37 cellular contexts compared by ENCODE assay signal in the genomic region with DNA sequence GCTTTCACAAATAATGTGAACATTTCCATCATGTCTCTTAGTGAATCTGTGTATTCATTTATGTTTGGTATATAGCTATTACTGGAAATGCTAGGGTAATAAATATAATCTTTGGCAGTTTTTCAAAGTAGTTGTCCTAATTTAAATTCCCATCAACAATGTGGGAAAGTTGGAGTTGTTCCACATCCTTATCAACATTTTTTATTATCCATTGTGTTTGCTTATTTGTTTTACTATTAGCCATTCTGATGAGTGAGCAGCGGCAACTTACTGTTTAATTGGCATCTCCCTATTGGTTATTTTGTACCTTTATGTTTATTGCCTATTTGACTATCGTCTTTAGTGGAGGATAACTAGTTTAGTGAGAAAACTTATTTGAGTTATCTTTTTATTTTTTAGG.
"Had no signal": no experiment of that assay in that cellular context is flagged by ENCODE, and none has a peak within 500 bp of the region (broad histone marks: within the 10 kb centered on the region; RNA-seq: fewer than 3 reads in every experiment).

No MANE protein-coding gene starts in this region.

- H3K27ac ChIP-seq: adrenal gland, body of pancreas, brain microvascular endothelial cell, breast epithelium, VCaP had no signal

- H3K36me3 Mint-ChIP-seq: activated CD8-positive, alpha-beta memory T cell treated with anti-CD3 and anti-CD28 coated beads, Interleukin-2, amount 10 ng/mL, durations not matched to agents 7 days and 5 days; activated naive CD4-positive, alpha-beta T cell treated with anti-CD3 and anti-CD28 coated beads, Interleukin-2, amount 50 U/mL, for 72 hours; activated naive CD8-positive, alpha-beta T cell treated with anti-CD3 and anti-CD28 coated beads for 36 hours had no signal

- H3K9me3 Mint-ChIP-seq: activated CD4-positive, alpha-beta memory T cell treated with anti-CD3 and anti-CD28 coated beads, Interleukin-2, amount 10 ng/mL, durations not matched to agents 7 days and 5 days; activated CD4-positive, alpha-beta T cell treated with anti-CD3 and anti-CD28 coated beads, Interleukin-2, amount 10 ng/mL, durations not matched to agents 7 days and 5 days; activated naive CD4-positive, alpha-beta T cell treated with anti-CD3 and anti-CD28 coated beads for 36 hours; activated naive CD4-positive, alpha-beta T cell treated with anti-CD3 and anti-CD28 coated beads, Interleukin-2, amount 50 U/mL, for 72 hours; activated naive CD8-positive, alpha-beta T cell treated with anti-CD3 and anti-CD28 coated beads for 36 hours; activated T-cell treated with anti-CD3 and anti-CD28 coated beads, Interleukin-2, amount 50 U/mL, for 4 hours; activated T-cell treated with anti-CD3 and anti-CD28 coated beads, Interleukin-2, amount 50 U/mL, for 72 hours; activated T-helper 1 cell treated with anti-CD3 and anti-CD28 coated beads, Interleukin-12 subunit alpha, Interleukin-12 subunit beta, Interleukin-2, Interleukin-4 antibody, amounts not matched to agents 30 ng/mL and 10 ng/mL and 1 ng/mL, durations not matched to agents 14 hours and 24 hours and 36 hours; activated T-helper 17 cell treated with anti-CD3 and anti-CD28 coated beads, Interleukin-2, amount 50 U/mL, for 72 hours; T-helper 1 cell treated with Interleukin-12 subunit alpha and Interleukin-12 subunit beta and Interleukin-4 antibody, amounts not matched to agents 30 μg/mL and 1 μg/mL, for 36 hours; T-helper 2 cell treated with Interferon-gamma antibody and Interleukin-4, amounts not matched to agents 5 μg/mL and 100 μg/mL, for 36 hours had no signal

- ATAC-seq: activated CD4-positive, alpha-beta T cell treated with anti-CD3 and anti-CD28 coated beads for 36 hours; activated CD4-positive, CD25-positive, alpha-beta regulatory T cell treated with anti-CD3 and anti-CD28 coated beads, Interleukin-2, amount 50 U/mL, for 24 hours; activated CD8-positive, alpha-beta memory T cell treated with anti-CD3 and anti-CD28 coated beads, Interleukin-2, amount 10 ng/mL, durations not matched to agents 7 days and 5 days; activated CD8-positive, alpha-beta T cell treated with anti-CD3 and anti-CD28 coated beads, Interleukin-2, amount 10 ng/mL, durations not matched to agents 7 days and 5 days; activated naive CD4-positive, alpha-beta T cell treated with anti-CD3 and anti-CD28 coated beads, Interleukin-2, amount 50 U/mL, for 72 hours; activated T-cell treated with anti-CD3 and anti-CD28 coated beads, Interleukin-2, amount 50 U/mL, for 4 hours; activated T-cell treated with anti-CD3 and anti-CD28 coated beads, Interleukin-2, amount 50 U/mL, for 72 hours; activated T-helper 17 cell treated with anti-CD3 and anti-CD28 coated beads, Interleukin-2, amount 50 U/mL, for 72 hours; body of pancreas had no signal

- H3K9me3 ChIP-seq: adrenal gland, body of pancreas, breast epithelium had no signal

- FAIRE-seq: TTC549 had no signal

- H3K4me3 Mint-ChIP-seq: activated CD4-positive, alpha-beta memory T cell treated with anti-CD3 and anti-CD28 coated beads, Interleukin-2, amount 10 ng/mL, durations not matched to agents 7 days and 5 days; activated CD4-positive, alpha-beta T cell treated with anti-CD3 and anti-CD28 coated beads for 36 hours; activated CD4-positive, alpha-beta T cell treated with anti-CD3 and anti-CD28 coated beads, Interleukin-2, amount 10 ng/mL, durations not matched to agents 7 days and 5 days; activated CD8-positive, alpha-beta memory T cell treated with anti-CD3 and anti-CD28 coated beads, Interleukin-2, amount 10 ng/mL, durations not matched to agents 7 days and 5 days; activated CD8-positive, alpha-beta T cell treated with anti-CD3 and anti-CD28 coated beads, Interleukin-2, amount 10 ng/mL, durations not matched to agents 7 days and 5 days; activated naive CD4-positive, alpha-beta T cell treated with anti-CD3 and anti-CD28 coated beads for 36 hours; activated naive CD8-positive, alpha-beta T cell treated with anti-CD3 and anti-CD28 coated beads for 36 hours; activated T-cell treated with anti-CD3 and anti-CD28 coated beads, Interleukin-2, amount 50 U/mL, for 4 hours; activated T-cell treated with anti-CD3 and anti-CD28 coated beads, Interleukin-2, amount 50 U/mL, for 72 hours; activated T-helper 1 cell treated with anti-CD3 and anti-CD28 coated beads, Interleukin-12 subunit alpha, Interleukin-12 subunit beta, Interleukin-2, Interleukin-4 antibody, amounts not matched to agents 30 ng/mL and 10 ng/mL and 1 ng/mL, durations not matched to agents 14 hours and 24 hours and 36 hours; activated T-helper 17 cell treated with anti-CD3 and anti-CD28 coated beads, Interleukin-2, amount 50 U/mL, for 72 hours; T-helper 1 cell treated with Interleukin-12 subunit alpha and Interleukin-12 subunit beta and Interleukin-4 antibody, amounts not matched to agents 30 μg/mL and 1 μg/mL, for 36 hours; T-helper 2 cell treated with Interferon-gamma antibody and Interleukin-4, amounts not matched to agents 5 μg/mL and 100 μg/mL, for 36 hours had no signal

- H3K4me1 ChIP-seq: adrenal gland, body of pancreas, breast epithelium had no signal

- DNase-seq: activated CD4-positive, alpha-beta memory T cell treated with anti-CD3 and anti-CD28 coated beads, Interleukin-2, amount 10 ng/mL, durations not matched to agents 7 days and 5 days; activated CD4-positive, alpha-beta T cell treated with anti-CD3 and anti-CD28 coated beads for 1 hour; activated CD4-positive, alpha-beta T cell treated with anti-CD3 and anti-CD28 coated beads for 36 hours; activated CD4-positive, alpha-beta T cell treated with anti-CD3 and anti-CD28 coated beads for 48 hours; activated CD4-positive, alpha-beta T cell treated with anti-CD3 and anti-CD28 coated beads, Interleukin-2, amount 10 ng/mL, durations not matched to agents 7 days and 5 days; activated CD4-positive, alpha-beta T cell treated with anti-CD3 and anti-CD28 coated beads, Interleukin-2, amount 50 U/mL, for 48 hours; activated CD4-positive, CD25-positive, alpha-beta regulatory T cell; activated CD8-positive, alpha-beta memory T cell treated with anti-CD3 and anti-CD28 coated beads for 24 hours; activated CD8-positive, alpha-beta memory T cell treated with anti-CD3 and anti-CD28 coated beads, Interleukin-2, amount 10 ng/mL, durations not matched to agents 7 days and 5 days; activated CD8-positive, alpha-beta T cell treated with anti-CD3 and anti-CD28 coated beads, Interleukin-2, amount 10 ng/mL, durations not matched to agents 7 days and 5 days; activated effector memory CD4-positive, alpha-beta T cell treated with anti-CD3 and anti-CD28 coated beads, Interleukin-2, amount 50 U/mL, for 16 hours; activated gamma-delta T cell treated with Interleukin-2 at 50 U/mL for 16 hours; activated naive CD4-positive, alpha-beta T cell; activated naive CD4-positive, alpha-beta T cell treated with anti-CD3 and anti-CD28 coated beads for 36 hours; activated naive CD4-positive, alpha-beta T cell treated with anti-CD3 and anti-CD28 coated beads, Interleukin-2, amount 50 U/mL, for 16 hours; activated naive CD8-positive, alpha-beta T cell treated with anti-CD3 and anti-CD28 coated beads for 36 hours; activated T-cell treated with anti-CD3 and anti-CD28 coated beads for 4 hours; activated T-cell treated with anti-CD3 and anti-CD28 coated beads, Interleukin-2, amount 50 U/mL, for 1 hour; activated T-cell treated with anti-CD3 and anti-CD28 coated beads, Interleukin-2, amount 50 U/mL, for 4 hours; activated T-cell treated with anti-CD3 and anti-CD28 coated beads, Interleukin-2, amount 50 U/mL, for 72 hours; adrenal gland; amniotic stem cell; aorta; body of pancreas; brain microvascular endothelial cell; central memory CD4-positive, alpha-beta T cell; T-helper 2 cell; T-helper 9 cell had no signal

- H3K4me1 Mint-ChIP-seq: activated CD4-positive, alpha-beta memory T cell treated with anti-CD3 and anti-CD28 coated beads, Interleukin-2, amount 10 ng/mL, durations not matched to agents 7 days and 5 days; activated CD4-positive, alpha-beta T cell treated with anti-CD3 and anti-CD28 coated beads for 36 hours; activated CD4-positive, alpha-beta T cell treated with anti-CD3 and anti-CD28 coated beads, Interleukin-2, amount 10 ng/mL, durations not matched to agents 7 days and 5 days; activated CD8-positive, alpha-beta memory T cell treated with anti-CD3 and anti-CD28 coated beads, Interleukin-2, amount 10 ng/mL, durations not matched to agents 7 days and 5 days; activated naive CD8-positive, alpha-beta T cell treated with anti-CD3 and anti-CD28 coated beads for 36 hours; activated T-helper 17 cell treated with anti-CD3 and anti-CD28 coated beads, Interleukin-2, amount 50 U/mL, for 72 hours had no signal

- H3K4me3 ChIP-seq: adrenal gland, body of pancreas, breast epithelium had no signal

- H3K27me3 Mint-ChIP-seq: activated CD4-positive, alpha-beta memory T cell treated with anti-CD3 and anti-CD28 coated beads, Interleukin-2, amount 10 ng/mL, durations not matched to agents 7 days and 5 days; activated CD8-positive, alpha-beta memory T cell treated with anti-CD3 and anti-CD28 coated beads, Interleukin-2, amount 10 ng/mL, durations not matched to agents 7 days and 5 days; activated naive CD8-positive, alpha-beta T cell treated with anti-CD3 and anti-CD28 coated beads for 36 hours had no signal

- H3K27ac Mint-ChIP-seq: activated CD4-positive, alpha-beta memory T cell treated with anti-CD3 and anti-CD28 coated beads, Interleukin-2, amount 10 ng/mL, durations not matched to agents 7 days and 5 days; activated CD4-positive, alpha-beta T cell treated with anti-CD3 and anti-CD28 coated beads for 36 hours; activated CD4-positive, alpha-beta T cell treated with anti-CD3 and anti-CD28 coated beads, Interleukin-2, amount 10 ng/mL, durations not matched to agents 7 days and 5 days; activated CD8-positive, alpha-beta memory T cell treated with anti-CD3 and anti-CD28 coated beads, Interleukin-2, amount 10 ng/mL, durations not matched to agents 7 days and 5 days; activated CD8-positive, alpha-beta T cell treated with anti-CD3 and anti-CD28 coated beads, Interleukin-2, amount 10 ng/mL, durations not matched to agents 7 days and 5 days; activated naive CD4-positive, alpha-beta T cell treated with anti-CD3 and anti-CD28 coated beads for 36 hours; activated naive CD4-positive, alpha-beta T cell treated with anti-CD3 and anti-CD28 coated beads, Interleukin-2, amount 50 U/mL, for 72 hours; activated naive CD8-positive, alpha-beta T cell treated with anti-CD3 and anti-CD28 coated beads for 36 hours; activated T-cell treated with anti-CD3 and anti-CD28 coated beads, Interleukin-2, amount 50 U/mL, for 72 hours; activated T-helper 1 cell treated with anti-CD3 and anti-CD28 coated beads, Interleukin-12 subunit alpha, Interleukin-12 subunit beta, Interleukin-2, Interleukin-4 antibody, amounts not matched to agents 30 ng/mL and 10 ng/mL and 1 ng/mL, durations not matched to agents 14 hours and 24 hours and 36 hours; activated T-helper 17 cell treated with anti-CD3 and anti-CD28 coated beads, Interleukin-2, amount 50 U/mL, for 72 hours; T-helper 1 cell treated with Interleukin-12 subunit alpha and Interleukin-12 subunit beta and Interleukin-4 antibody, amounts not matched to agents 30 μg/mL and 1 μg/mL, for 36 hours; T-helper 2 cell treated with Interferon-gamma antibody and Interleukin-4, amounts not matched to agents 5 μg/mL and 100 μg/mL, for 36 hours had no signal

- H3K27me3 ChIP-seq: adrenal gland, body of pancreas, brain microvascular endothelial cell, breast epithelium had no signal

- H3K36me3 ChIP-seq: adrenal gland, brain microvascular endothelial cell, breast epithelium had no signal
